Comparison of ENCODE assay signal across 1 cellular context in the genomic region with DNA sequence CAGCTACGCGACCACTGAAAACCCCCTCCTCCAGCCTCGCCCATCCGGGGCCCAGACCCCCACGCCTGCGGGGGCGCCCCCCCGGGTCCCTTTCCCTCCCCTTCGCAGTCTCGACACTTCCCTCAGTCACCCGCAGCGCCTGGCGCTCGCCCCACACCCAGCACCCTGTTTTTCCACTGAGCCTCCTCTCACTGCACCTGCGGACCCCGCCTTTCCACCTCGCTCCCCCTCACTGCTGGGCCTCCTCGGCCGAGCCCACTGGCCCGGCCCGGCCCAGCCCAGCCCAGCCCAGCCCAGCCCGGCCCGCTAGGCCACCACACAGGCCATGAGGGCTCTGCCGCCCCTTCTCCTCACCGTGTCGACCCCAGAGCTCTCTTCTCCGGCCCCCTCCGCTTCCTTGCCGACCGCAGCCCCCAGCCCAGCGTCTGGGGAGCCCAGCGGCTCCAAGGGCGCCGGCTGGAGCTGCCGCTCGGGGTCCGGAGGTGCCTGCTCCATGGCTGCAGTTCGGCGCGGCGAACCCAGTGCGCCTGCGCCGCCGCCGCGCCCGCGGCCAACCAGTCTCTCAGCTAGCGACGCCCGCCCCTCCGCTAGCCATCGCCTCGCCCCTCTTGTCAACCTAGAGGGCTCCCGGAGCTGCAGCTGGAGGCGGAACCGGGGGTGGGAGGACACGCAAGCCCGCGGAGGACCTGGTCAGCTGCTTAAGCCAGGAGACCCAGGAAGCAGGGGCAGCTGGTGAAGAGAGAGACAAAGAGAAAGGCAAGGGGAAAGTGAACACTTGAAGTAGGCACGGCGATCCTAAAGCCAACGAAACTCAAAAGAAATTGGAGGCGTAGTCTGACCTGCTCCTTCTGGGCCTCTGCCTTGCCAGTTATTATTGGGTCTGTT.
TF ChIP-seq lines count a peak whose summit lies in the region.

TSS of gene SNX4 (minus strand) at position 525 of the 885 bp plus-strand sequence. CDS start at position 495, 30 bp downstream.

TF ChIP-seq in HepG2, 621 proteins besides CTCF, POLR2A, EP300 and RAD21 (continued from another document and continues in another):
- TF ChIP-seq, protein P1, sequence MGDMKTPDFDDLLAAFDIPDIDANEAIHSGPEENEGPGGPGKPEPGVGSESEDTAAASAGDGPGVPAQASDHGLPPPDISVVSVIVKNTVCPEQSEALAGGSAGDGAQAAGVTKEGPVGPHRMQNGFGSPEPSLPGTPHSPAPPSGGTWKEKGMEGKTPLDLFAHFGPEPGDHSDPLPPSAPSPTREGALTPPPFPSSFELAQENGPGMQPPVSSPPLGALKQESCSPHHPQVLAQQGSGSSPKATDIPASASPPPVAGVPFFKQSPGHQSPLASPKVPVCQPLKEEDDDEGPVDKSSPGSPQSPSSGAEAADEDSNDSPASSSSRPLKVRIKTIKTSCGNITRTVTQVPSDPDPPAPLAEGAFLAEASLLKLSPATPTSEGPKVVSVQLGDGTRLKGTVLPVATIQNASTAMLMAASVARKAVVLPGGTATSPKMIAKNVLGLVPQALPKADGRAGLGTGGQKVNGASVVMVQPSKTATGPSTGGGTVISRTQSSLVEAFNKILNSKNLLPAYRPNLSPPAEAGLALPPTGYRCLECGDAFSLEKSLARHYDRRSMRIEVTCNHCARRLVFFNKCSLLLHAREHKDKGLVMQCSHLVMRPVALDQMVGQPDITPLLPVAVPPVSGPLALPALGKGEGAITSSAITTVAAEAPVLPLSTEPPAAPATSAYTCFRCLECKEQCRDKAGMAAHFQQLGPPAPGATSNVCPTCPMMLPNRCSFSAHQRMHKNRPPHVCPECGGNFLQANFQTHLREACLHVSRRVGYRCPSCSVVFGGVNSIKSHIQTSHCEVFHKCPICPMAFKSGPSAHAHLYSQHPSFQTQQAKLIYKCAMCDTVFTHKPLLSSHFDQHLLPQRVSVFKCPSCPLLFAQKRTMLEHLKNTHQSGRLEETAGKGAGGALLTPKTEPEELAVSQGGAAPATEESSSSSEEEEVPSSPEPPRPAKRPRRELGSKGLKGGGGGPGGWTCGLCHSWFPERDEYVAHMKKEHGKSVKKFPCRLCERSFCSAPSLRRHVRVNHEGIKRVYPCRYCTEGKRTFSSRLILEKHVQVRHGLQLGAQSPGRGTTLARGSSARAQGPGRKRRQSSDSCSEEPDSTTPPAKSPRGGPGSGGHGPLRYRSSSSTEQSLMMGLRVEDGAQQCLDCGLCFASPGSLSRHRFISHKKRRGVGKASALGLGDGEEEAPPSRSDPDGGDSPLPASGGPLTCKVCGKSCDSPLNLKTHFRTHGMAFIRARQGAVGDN (CRISPR knock-in tag; IDR thresholded peaks at IDR 0.05): peak; percentile 90
- TF ChIP-seq HDAC6 (IDR thresholded peaks at IDR 0.05; ENCODE audit: low read depth, low read length) (no peak), ZNF343 (CRISPR knock-in tag; IDR thresholded peaks at IDR 0.05) (no peak), IRF1 (CRISPR knock-in tag; IDR thresholded peaks at IDR 0.05; ENCODE audit: low read depth) (no peak), ZNF749 (CRISPR knock-in tag; IDR thresholded peaks at IDR 0.05; ENCODE audit: borderline replicate concordance) (no peak), ZNF367 (CRISPR knock-in tag; IDR thresholded peaks at IDR 0.05; ENCODE audit: borderline replicate concordance) (no peak), NR2C2 (CRISPR knock-in tag; IDR thresholded peaks at IDR 0.05; ENCODE audit: borderline replicate concordance) (no peak; the same call in 1 of the 2 replicates), HHEX (CRISPR knock-in tag; IDR thresholded peaks at IDR 0.05) (no peak), PRPF4 (IDR thresholded peaks at IDR 0.05; ENCODE audit: low read depth, low read length, poor library complexity, severe bottlenecking) (no peak), ZNF138 (CRISPR knock-in tag; IDR thresholded peaks at IDR 0.05; ENCODE audit: low read depth) (no peak), MAFK (conservative IDR thresholded peaks at IDR 0.05 in 1 of 2, IDR thresholded peaks at IDR 0.05 in 1 of 2; ENCODE audit: low read length in 2 of 2) (no peak), NCOR1 (IDR thresholded peaks at IDR 0.05; ENCODE audit: borderline replicate concordance, low read length) (no peak), ZNF256 (CRISPR knock-in tag; conservative IDR thresholded peaks at IDR 0.05) (0 out of 2 replicates have a peak, but pooled peaks have one; percentile 49), DDIT3 (CRISPR knock-in tag; IDR thresholded peaks at IDR 0.05) (no peak), ZNF17 (CRISPR knock-in tag; IDR thresholded peaks at IDR 0.05) (no peak), SIX4 (CRISPR knock-in tag; IDR thresholded peaks at IDR 0.05) (no peak), DPF2 (CRISPR knock-in tag; IDR thresholded peaks at IDR 0.05; ENCODE audit: borderline replicate concordance, low read depth) (no peak), ZSCAN12 (CRISPR knock-in tag; IDR thresholded peaks at IDR 0.05) (no peak), ZBTB2 (CRISPR knock-in tag; IDR thresholded peaks at IDR 0.05; ENCODE audit: low read depth) (no peak), PITX1 (CRISPR knock-in tag; IDR thresholded peaks at IDR 0.05) (no peak), ZNF768 (CRISPR knock-in tag; IDR thresholded peaks at IDR 0.05) (peak; percentile 65; the same call in 1 of the 2 replicates), ZMAT3 (CRISPR knock-in tag; conservative IDR thresholded peaks at IDR 0.05) (peak; percentile 69; the same call in 1 of the 2 replicates), PCBP2 (optimal IDR thresholded peaks at IDR 0.05; ENCODE audit: low read depth, low read length, poor library complexity, severe bottlenecking) (no peak), ATF1 (CRISPR knock-in tag; IDR thresholded peaks at IDR 0.05) (no peak), NFE2L2 (IDR thresholded peaks at IDR 0.05; ENCODE audit: low read length) (no peak), ZNF556 (CRISPR knock-in tag; IDR thresholded peaks at IDR 0.05; ENCODE audit: borderline replicate concordance) (no peak), SOX5 (CRISPR knock-in tag; IDR thresholded peaks at IDR 0.05; ENCODE audit: borderline replicate concordance) (no peak), ZNF639 (CRISPR knock-in tag; conservative IDR thresholded peaks at IDR 0.05) (no peak), CENPT (CRISPR knock-in tag; IDR thresholded peaks at IDR 0.05; ENCODE audit: low read depth) (no peak), ZNF207 (IDR thresholded peaks at IDR 0.05; ENCODE audit: borderline replicate concordance) (no peak), KAT7 (CRISPR knock-in tag; IDR thresholded peaks at IDR 0.05; ENCODE audit: borderline replicate concordance) (peak; percentile 41; the same call in 1 of the 2 replicates), SALL1 (CRISPR knock-in tag; IDR thresholded peaks at IDR 0.05) (peak; percentile 59), ELF3 (CRISPR knock-in tag; IDR thresholded peaks at IDR 0.05) (peak; percentile 77), RFXAP (CRISPR knock-in tag; IDR thresholded peaks at IDR 0.05; ENCODE audit: borderline replicate concordance) (peak; percentile 88; the same call in 1 of the 2 replicates), ZFP90 (CRISPR knock-in tag; IDR thresholded peaks at IDR 0.05; ENCODE audit: borderline replicate concordance) (no peak), POLR2AphosphoS5 (IDR thresholded peaks at IDR 0.05; ENCODE audit: low read depth, low read length) (peak; percentile 81)
- TF ChIP-seq, protein P2, sequence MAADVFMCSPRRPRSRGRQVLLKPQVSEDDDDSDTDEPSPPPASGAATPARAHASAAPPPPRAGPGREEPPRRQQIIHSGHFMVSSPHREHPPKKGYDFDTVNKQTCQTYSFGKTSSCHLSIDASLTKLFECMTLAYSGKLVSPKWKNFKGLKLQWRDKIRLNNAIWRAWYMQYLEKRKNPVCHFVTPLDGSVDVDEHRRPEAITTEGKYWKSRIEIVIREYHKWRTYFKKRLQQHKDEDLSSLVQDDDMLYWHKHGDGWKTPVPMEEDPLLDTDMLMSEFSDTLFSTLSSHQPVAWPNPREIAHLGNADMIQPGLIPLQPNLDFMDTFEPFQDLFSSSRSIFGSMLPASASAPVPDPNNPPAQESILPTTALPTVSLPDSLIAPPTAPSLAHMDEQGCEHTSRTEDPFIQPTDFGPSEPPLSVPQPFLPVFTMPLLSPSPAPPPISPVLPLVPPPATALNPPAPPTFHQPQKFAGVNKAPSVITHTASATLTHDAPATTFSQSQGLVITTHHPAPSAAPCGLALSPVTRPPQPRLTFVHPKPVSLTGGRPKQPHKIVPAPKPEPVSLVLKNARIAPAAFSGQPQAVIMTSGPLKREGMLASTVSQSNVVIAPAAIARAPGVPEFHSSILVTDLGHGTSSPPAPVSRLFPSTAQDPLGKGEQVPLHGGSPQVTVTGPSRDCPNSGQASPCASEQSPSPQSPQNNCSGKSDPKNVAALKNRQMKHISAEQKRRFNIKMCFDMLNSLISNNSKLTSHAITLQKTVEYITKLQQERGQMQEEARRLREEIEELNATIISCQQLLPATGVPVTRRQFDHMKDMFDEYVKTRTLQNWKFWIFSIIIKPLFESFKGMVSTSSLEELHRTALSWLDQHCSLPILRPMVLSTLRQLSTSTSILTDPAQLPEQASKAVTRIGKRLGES (CRISPR knock-in tag; IDR thresholded peaks at IDR 0.05; ENCODE audit: borderline replicate concordance): no peak
- TF ChIP-seq, protein P3, sequence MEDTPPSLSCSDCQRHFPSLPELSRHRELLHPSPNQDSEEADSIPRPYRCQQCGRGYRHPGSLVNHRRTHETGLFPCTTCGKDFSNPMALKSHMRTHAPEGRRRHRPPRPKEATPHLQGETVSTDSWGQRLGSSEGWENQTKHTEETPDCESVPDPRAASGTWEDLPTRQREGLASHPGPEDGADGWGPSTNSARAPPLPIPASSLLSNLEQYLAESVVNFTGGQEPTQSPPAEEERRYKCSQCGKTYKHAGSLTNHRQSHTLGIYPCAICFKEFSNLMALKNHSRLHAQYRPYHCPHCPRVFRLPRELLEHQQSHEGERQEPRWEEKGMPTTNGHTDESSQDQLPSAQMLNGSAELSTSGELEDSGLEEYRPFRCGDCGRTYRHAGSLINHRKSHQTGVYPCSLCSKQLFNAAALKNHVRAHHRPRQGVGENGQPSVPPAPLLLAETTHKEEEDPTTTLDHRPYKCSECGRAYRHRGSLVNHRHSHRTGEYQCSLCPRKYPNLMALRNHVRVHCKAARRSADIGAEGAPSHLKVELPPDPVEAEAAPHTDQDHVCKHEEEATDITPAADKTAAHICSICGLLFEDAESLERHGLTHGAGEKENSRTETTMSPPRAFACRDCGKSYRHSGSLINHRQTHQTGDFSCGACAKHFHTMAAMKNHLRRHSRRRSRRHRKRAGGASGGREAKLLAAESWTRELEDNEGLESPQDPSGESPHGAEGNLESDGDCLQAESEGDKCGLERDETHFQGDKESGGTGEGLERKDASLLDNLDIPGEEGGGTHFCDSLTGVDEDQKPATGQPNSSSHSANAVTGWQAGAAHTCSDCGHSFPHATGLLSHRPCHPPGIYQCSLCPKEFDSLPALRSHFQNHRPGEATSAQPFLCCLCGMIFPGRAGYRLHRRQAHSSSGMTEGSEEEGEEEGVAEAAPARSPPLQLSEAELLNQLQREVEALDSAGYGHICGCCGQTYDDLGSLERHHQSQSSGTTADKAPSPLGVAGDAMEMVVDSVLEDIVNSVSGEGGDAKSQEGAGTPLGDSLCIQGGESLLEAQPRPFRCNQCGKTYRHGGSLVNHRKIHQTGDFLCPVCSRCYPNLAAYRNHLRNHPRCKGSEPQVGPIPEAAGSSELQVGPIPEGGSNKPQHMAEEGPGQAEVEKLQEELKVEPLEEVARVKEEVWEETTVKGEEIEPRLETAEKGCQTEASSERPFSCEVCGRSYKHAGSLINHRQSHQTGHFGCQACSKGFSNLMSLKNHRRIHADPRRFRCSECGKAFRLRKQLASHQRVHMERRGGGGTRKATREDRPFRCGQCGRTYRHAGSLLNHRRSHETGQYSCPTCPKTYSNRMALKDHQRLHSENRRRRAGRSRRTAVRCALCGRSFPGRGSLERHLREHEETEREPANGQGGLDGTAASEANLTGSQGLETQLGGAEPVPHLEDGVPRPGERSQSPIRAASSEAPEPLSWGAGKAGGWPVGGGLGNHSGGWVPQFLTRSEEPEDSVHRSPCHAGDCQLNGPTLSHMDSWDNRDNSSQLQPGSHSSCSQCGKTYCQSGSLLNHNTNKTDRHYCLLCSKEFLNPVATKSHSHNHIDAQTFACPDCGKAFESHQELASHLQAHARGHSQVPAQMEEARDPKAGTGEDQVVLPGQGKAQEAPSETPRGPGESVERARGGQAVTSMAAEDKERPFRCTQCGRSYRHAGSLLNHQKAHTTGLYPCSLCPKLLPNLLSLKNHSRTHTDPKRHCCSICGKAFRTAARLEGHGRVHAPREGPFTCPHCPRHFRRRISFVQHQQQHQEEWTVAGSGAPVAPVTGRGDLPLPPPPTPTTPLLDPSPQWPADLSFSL (CRISPR knock-in tag; IDR thresholded peaks at IDR 0.05): no peak
- TF ChIP-seq, protein P4, sequence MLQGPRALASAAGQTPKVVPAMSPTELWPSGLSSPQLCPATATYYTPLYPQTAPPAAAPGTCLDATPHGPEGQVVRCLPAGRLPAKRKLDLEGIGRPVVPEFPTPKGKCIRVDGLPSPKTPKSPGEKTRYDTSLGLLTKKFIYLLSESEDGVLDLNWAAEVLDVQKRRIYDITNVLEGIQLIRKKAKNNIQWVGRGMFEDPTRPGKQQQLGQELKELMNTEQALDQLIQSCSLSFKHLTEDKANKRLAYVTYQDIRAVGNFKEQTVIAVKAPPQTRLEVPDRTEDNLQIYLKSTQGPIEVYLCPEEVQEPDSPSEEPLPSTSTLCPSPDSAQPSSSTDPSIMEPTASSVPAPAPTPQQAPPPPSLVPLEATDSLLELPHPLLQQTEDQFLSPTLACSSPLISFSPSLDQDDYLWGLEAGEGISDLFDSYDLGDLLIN (CRISPR knock-in tag; IDR thresholded peaks at IDR 0.05; ENCODE audit: borderline replicate concordance): 0 out of 2 replicates have a peak, but pooled peaks have one; percentile 69
